In genomic region chr13:41019027-41019487, GRCh38 we compare ENCODE assay signal across 8 cellular contexts. TPM values are rescaled to one million over a fixed set of nuclear protein-coding genes. Genes with fewer than 3 reads are reported as not detected.
DNase-seq lines count a peak whose midpoint lies in the region; ATAC-seq and TF ChIP-seq lines count a peak whose summit lies in the region.

TSS of gene ELF1 (minus strand) at chr13:41019316. CDS start at chr13:40982054, 37,262 bp downstream.

- peak; percentile 83 for ATAC-seq in GM19328 (IDR thresholded peaks at IDR 0.05; ENCODE audit: unreplicated experiment)
- ATAC-seq in HG03432 (IDR thresholded peaks at IDR 0.05; ENCODE audit: unreplicated experiment) = peak; percentile 95
- ATAC-seq in Panc1 = peak; percentile 85
- peak; percentile 87 for ATAC-seq in activated T-helper 17 cell treated with anti-CD3 and anti-CD28 coated beads, Interleukin-2, amount 50 U/mL, for 72 hours (replicated peaks)
- ATAC-seq in foreskin keratinocyte = peak; percentile 94

- peak within 1 kb of the TSS in 1 of 2 experiments; percentile 39; a peak in 2 of 4 replicates for H3K4me3 ChIP-seq in Panc1 (ENCODE audit: low read depth in 2 of 2, low read length in 2 of 2)

- no peaks in the 10 kb centered on the region for H3K36me3 ChIP-seq in Panc1 (ENCODE audit: control insufficient read depth, insufficient read depth, low read length)

- H3K27me3 Mint-ChIP-seq in activated T-helper 17 cell treated with anti-CD3 and anti-CD28 coated beads, Interleukin-2, amount 50 U/mL, for 72 hours = no peaks in the 10 kb centered on the region

- in situ Hi-C loops in Panc1 (cut with HindIII; ENCODE audit: low pct_unique_long_range_greater_than_20kb, low sequenced_read_pairs) = no loop called here

- H3K27ac ChIP-seq in Panc1 (ENCODE audit: low read length) (peak within 1 kb of the TSS; percentile 72; the same call in 1 of the 2 replicates), foreskin keratinocyte (peak within 1 kb of the TSS; percentile 99)

- intact Hi-C loops in Panc1 (cut with micrococcal nuclease; ENCODE audit: unreplicated experiment) = no loop called here

- H3K4me3 Mint-ChIP-seq in activated T-helper 17 cell treated with anti-CD3 and anti-CD28 coated beads, Interleukin-2, amount 50 U/mL, for 72 hours = peak within 1 kb of the TSS; percentile 96

- TF ChIP-seq CTCF in Panc1 (IDR thresholded peaks at IDR 0.05) (no peak), foreskin keratinocyte (conservative IDR thresholded peaks at IDR 0.05) (no peak)

- H3K4me1 Mint-ChIP-seq in activated T-helper 17 cell treated with anti-CD3 and anti-CD28 coated beads, Interleukin-2, amount 50 U/mL, for 72 hours = peaks cover 21% of the 10 kb centered on the region

- no peaks in the 10 kb centered on the region for H3K9me3 ChIP-seq in Panc1 (ENCODE audit: control insufficient read depth, insufficient read depth, low read depth, low read length)

- peak within 1 kb of the TSS; percentile 65 for H3K27ac Mint-ChIP-seq in activated T-helper 17 cell treated with anti-CD3 and anti-CD28 coated beads, Interleukin-2, amount 50 U/mL, for 72 hours

- peak; percentile 74 for DNase-seq in COR-L47 (lab: John Stamatoyannopoulos, UW)
- no peak for DNase-seq in Panc1 (ENCODE audit: low read depth, low spot score)
- peak; percentile 75 to 89 for DNase-seq in foreskin keratinocyte
- peak; percentile 82 for DNase-seq in pons (ENCODE audit: low spot score)
- DNase-seq in HuH-7 (ENCODE audit: low spot score) = no peak

- H3K4me1 ChIP-seq in Panc1 (ENCODE audit: control insufficient read depth, insufficient read depth, low read length) (peaks cover 28% of the 10 kb centered on the region), foreskin keratinocyte (peaks cover 16% of the 10 kb centered on the region)

- peaks cover 37% of the 10 kb centered on the region for H3K36me3 Mint-ChIP-seq in activated T-helper 17 cell treated with anti-CD3 and anti-CD28 coated beads, Interleukin-2, amount 50 U/mL, for 72 hours (ENCODE audit: low read depth)

- no peaks in the 10 kb centered on the region for H3K27me3 ChIP-seq in Panc1 (ENCODE audit: control insufficient read depth, insufficient read depth, low read length)
- H3K27me3 ChIP-seq in foreskin keratinocyte = no peaks in the 10 kb centered on the region

- no TSS peak for BruUV-seq in Panc1 (replicated peaks; lab: Mats Ljungman, UMichigan)

- POLR2A ChIA-PET in Panc1 (lab: Charles Lee) = interaction anchor here (0.5 kb wide), 1 partner anchor 77 kb away, joined by 3 read pairs; no protein-coding TSS in a partner anchor

- no peaks in the 10 kb centered on the region for H3K9me3 Mint-ChIP-seq in activated T-helper 17 cell treated with anti-CD3 and anti-CD28 coated beads, Interleukin-2, amount 50 U/mL, for 72 hours

- CTCF ChIA-PET in Panc1 (lab: Charles Lee) = no interaction called here

RNA-seq across cellular contexts. Expression of gene ELF1, which starts in this region (rescaled TPM):
- 28.5 TPM for total RNA-seq in Panc1 (2021; ENCODE audit: unreplicated experiment)
- 19.9 TPM for polyA plus RNA-seq in Panc1 (2012; ENCODE audit: insufficient read length)
- 10 to 100 TPM; 76.0 to 80.1 TPM for total RNA-seq in activated T-helper 17 cell treated with anti-CD3 and anti-CD28 coated beads, Interleukin-2, amount 50 U/mL, for 72 hours
- 42.0 and 46.9 TPM in 2 replicates for total RNA-seq in foreskin keratinocyte
- polyA plus RNA-seq in foreskin keratinocyte = 10.2 and 10.6 TPM in 2 replicates

Comparison
In these comparisons a context has a peak if more than half of its experiments do, and no peak if none do; other contexts are left out.
1. DNase-seq: peak in COR-L47 (single experiment), foreskin keratinocyte (2 of 2) and pons (single experiment); none in Panc1 (single experiment) and HuH-7 (single experiment).
2. Peak in every context shown above with its lines, with median percentiles within 50 percentile points of each other: ATAC-seq.